ENCODE assay signal across 12 cellular contexts in genomic region chr2:195477248-195477995, GRCh38.
DNase-seq lines count a peak whose midpoint lies in the region; ATAC-seq and TF ChIP-seq lines count a peak whose summit lies in the region.
"Had no signal": no experiment of that assay in that cellular context is flagged by ENCODE, and none has a peak within 500 bp of the region (broad histone marks: within the 10 kb centered on the region; RNA-seq: fewer than 3 reads in every experiment).

No MANE protein-coding gene starts in this region.

- DNase-seq in AG09319 (ENCODE audit: extremely low read depth, low read depth) (peak; percentile 16), astrocyte of the spinal cord (ENCODE audit: low read depth, low spot score) (peak; percentile 89), Kasumi-1 (lab: John Stamatoyannopoulos, UW) (no peak), DMS 273 treated with DMSO at 0.1 percent for 48 hours (lab: John Stamatoyannopoulos, UW) (no peak)
- DNase-seq in NK-92 treated with Interleukin-12 subunit alpha and Interleukin-12 subunit beta, amount 100 ng/mL, for 24 hours (lab: John Stamatoyannopoulos, UW), result no peak
- DNase-seq in CD8-positive, alpha-beta T cell, result no peak
- DNase-seq: DMS79, endodermal cell, mucosa of descending colon, NCI-H774 had no signal

- H3K27ac Mint-ChIP-seq in CD8-positive, alpha-beta T cell, result no peak overlapping the region
- H3K27ac Mint-ChIP-seq: endodermal cell had no signal

- no peaks in the 10 kb centered on the region for H3K36me3 Mint-ChIP-seq in CD8-positive, alpha-beta T cell

- no peak overlapping the region for H3K4me3 Mint-ChIP-seq in CD8-positive, alpha-beta T cell
- H3K4me3 Mint-ChIP-seq: endodermal cell had no signal

- CTCF ChIA-PET in CD8-positive, alpha-beta T cell (lab: Charles Lee), result interaction anchor here (1.0 kb wide), 1 partner anchor 183 kb away, joined by 3 read pairs; no protein-coding TSS in a partner anchor

- H3K27me3 ChIP-seq in CD8-positive, alpha-beta T cell (ENCODE audit: insufficient read depth, low read length), result no peaks in the 10 kb centered on the region

- POLR2A ChIA-PET in CD8-positive, alpha-beta T cell (lab: Charles Lee), result interaction anchor here (0.6 kb wide), 1 partner anchor 67 kb away, joined by 4 read pairs; no protein-coding TSS in a partner anchor

- no peaks in the 10 kb centered on the region for H3K9me3 ChIP-seq in CD8-positive, alpha-beta T cell (ENCODE audit: low read length)
- H3K9me3 ChIP-seq: mucosa of descending colon had no signal

- H3K27me3 Mint-ChIP-seq in CD8-positive, alpha-beta T cell (ENCODE audit: low read depth), result no peaks in the 10 kb centered on the region

- TF ChIP-seq CTCF in AG09319 (IDR thresholded peaks at IDR 0.05; ENCODE audit: low read depth, low read length) (no peak), astrocyte of the spinal cord (IDR thresholded peaks at IDR 0.05; ENCODE audit: low read depth, low read length) (no peak)
- TF ChIP-seq CTCF in CD8-positive, alpha-beta T cell (IDR thresholded peaks at IDR 0.05), result no peak

- ATAC-seq in GM19395 (IDR thresholded peaks at IDR 0.05; ENCODE audit: unreplicated experiment), result peak; percentile 88
- ATAC-seq in HG03378 (IDR thresholded peaks at IDR 0.05; ENCODE audit: unreplicated experiment), result peak; percentile 81
- ATAC-seq in CD8-positive, alpha-beta T cell, result no peak
- ATAC-seq: mucosa of descending colon had no signal

- H3K4me1 Mint-ChIP-seq in CD8-positive, alpha-beta T cell (ENCODE audit: low read depth), result peaks cover 9% of the 10 kb centered on the region
- H3K4me1 Mint-ChIP-seq: endodermal cell had no signal

- intact Hi-C loops in CD8-positive, alpha-beta T cell (cut with DNase I, micrococcal nuclease), result no loop called here

- H3K9me3 Mint-ChIP-seq in CD8-positive, alpha-beta T cell, result no peaks in the 10 kb centered on the region

- in situ Hi-C loops in astrocyte of the spinal cord (cut with HindIII; ENCODE audit: low sequenced_read_pairs), result no loop called here

- peaks cover 7% of the 10 kb centered on the region for H3K4me1 ChIP-seq in CD8-positive, alpha-beta T cell (ENCODE audit: insufficient read depth, low read length)

- H3K27ac ChIP-seq in CD8-positive, alpha-beta T cell (ENCODE audit: low read depth, low read length), result no peak overlapping the region

- no peaks in the 10 kb centered on the region for H3K36me3 ChIP-seq in CD8-positive, alpha-beta T cell (ENCODE audit: insufficient read depth, low read length)

- H3K4me3 ChIP-seq in astrocyte of the spinal cord (ENCODE audit: low read depth, low read length), result no peak overlapping the region
- no peak overlapping the region for H3K4me3 ChIP-seq in CD8-positive, alpha-beta T cell (ENCODE audit: low read depth, low read length)
- H3K4me3 ChIP-seq: mucosa of descending colon had no signal

Comparison
In these comparisons a context has a peak if more than half of its experiments do, and no peak if none do; other contexts are left out.
1. DNase-seq: peak in AG09319 (single experiment) and astrocyte of the spinal cord (single experiment); none in NK-92 treated with Interleukin-12 subunit alpha and Interleukin-12 subunit beta, amount 100 ng/mL, for 24 hours (single experiment), Kasumi-1 (0 of 2), DMS 273 treated with DMSO at 0.1 percent for 48 hours (single experiment) and CD8-positive, alpha-beta T cell (0 of 7).